13 cellular contexts compared by ENCODE assay signal in the genomic region with DNA sequence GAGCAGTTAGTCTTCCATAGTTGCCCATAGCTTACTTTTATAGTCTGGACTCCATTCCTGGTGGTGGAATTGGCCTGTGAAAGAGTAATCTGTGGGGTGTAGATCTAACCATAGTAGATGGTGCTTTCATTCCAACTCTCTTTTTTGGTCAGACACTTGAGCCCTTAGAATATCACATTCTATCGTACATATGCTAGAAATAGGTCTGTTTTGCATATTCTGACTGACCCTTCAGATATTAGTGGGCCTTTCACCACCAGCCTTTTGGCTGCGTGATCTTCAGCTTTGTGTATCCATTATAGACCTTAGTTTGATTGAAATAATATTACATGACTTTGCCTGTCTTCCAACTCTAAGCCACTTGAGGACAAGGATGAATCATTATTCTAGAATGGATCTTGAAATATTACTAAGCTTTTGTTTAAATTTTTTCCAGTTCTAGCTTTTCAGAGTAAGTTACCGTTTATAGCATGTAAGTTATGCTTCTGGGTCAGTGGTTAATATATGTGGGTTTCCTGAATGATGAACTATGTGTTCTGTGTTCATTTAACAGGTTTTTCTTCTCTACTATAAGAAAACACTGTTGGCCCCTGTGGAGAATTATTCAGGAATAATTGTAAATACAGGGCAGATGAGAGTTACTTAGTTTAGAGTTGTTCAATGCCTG. TPM values are rescaled to one million over a fixed set of nuclear protein-coding genes. Genes with fewer than 3 reads are reported as not detected.
A peak's percentile ranks its signal among the peaks of the same experiment; 100 is the strongest.
DNase-seq lines count a peak whose midpoint lies in the region; ATAC-seq, FAIRE-seq and TF ChIP-seq lines count a peak whose summit lies in the region.
"Had no signal": no experiment of that assay in that cellular context is flagged by ENCODE, and none has a peak within 500 bp of the region (broad histone marks: within the 10 kb centered on the region; RNA-seq: fewer than 3 reads in every experiment).

No MANE protein-coding gene starts in this region.

- POLR2A ChIA-PET in naive thymus-derived CD8-positive, alpha-beta T cell (lab: Charles Lee), result no interaction called here

- H3K4me3 Mint-ChIP-seq in naive thymus-derived CD8-positive, alpha-beta T cell, result peak overlapping the region in 8 of 10 donors; percentile 0 to 48 (median 20)
- H3K4me3 Mint-ChIP-seq in endothelial cell (ENCODE audit: unreplicated experiment), result no peak overlapping the region

- H3K27ac Mint-ChIP-seq in naive thymus-derived CD8-positive, alpha-beta T cell, result peak overlapping the region in 9 of 10 donors; percentile 5 to 86 (median 63)
- H3K27ac Mint-ChIP-seq in endothelial cell (ENCODE audit: unreplicated experiment), result no peak overlapping the region

- peaks cover 0 to 46% (median 6%) of the 10 kb centered on the region in 3 donors for H3K36me3 Mint-ChIP-seq in naive thymus-derived CD8-positive, alpha-beta T cell
- H3K36me3 Mint-ChIP-seq in endothelial cell (ENCODE audit: low read depth, unreplicated experiment), result peaks cover 4% of the 10 kb centered on the region

- ATAC-seq in HG03521 (IDR thresholded peaks at IDR 0.05; ENCODE audit: unreplicated experiment) (peak; percentile 70), GM21717 (IDR thresholded peaks at IDR 0.05; ENCODE audit: unreplicated experiment) (no peak), GM21528 (IDR thresholded peaks at IDR 0.05; ENCODE audit: low FRiP score, unreplicated experiment) (no peak)
- no peak for ATAC-seq in naive thymus-derived CD8-positive, alpha-beta T cell
- ATAC-seq: body of pancreas had no signal

- DNase-seq in GM12865 (ENCODE audit: low read depth), result peak; percentile 61
- DNase-seq in GM19239 (ENCODE audit: insufficient read length, low spot score), result no peak
- DNase-seq in naive thymus-derived CD8-positive, alpha-beta T cell, result no peak
- no peak for DNase-seq in A172 (ENCODE audit: low spot score)
- no peak for DNase-seq in endothelial cell (ENCODE audit: low spot score)
- DNase-seq: body of pancreas; NCI-H1417; NK-92 treated with Interleukin-12 subunit alpha and Interleukin-12 subunit beta, amount 100 ng/mL, for 24 hours had no signal

- H3K4me3 ChIP-seq in GM12865 (ENCODE audit: low read depth, low read length), result peak overlapping the region; percentile 1; the same call in 1 of the 2 replicates
- H3K4me3 ChIP-seq: body of pancreas, esophagus muscularis mucosa, skin epidermis had no signal

- H3K27me3 Mint-ChIP-seq in naive thymus-derived CD8-positive, alpha-beta T cell, result no peaks in the 10 kb centered on the region
- H3K27me3 Mint-ChIP-seq in endothelial cell (ENCODE audit: unreplicated experiment), result peaks cover 3% of the 10 kb centered on the region

- H3K9me3 Mint-ChIP-seq in naive thymus-derived CD8-positive, alpha-beta T cell, result no peaks in the 10 kb centered on the region
- H3K9me3 Mint-ChIP-seq in endothelial cell (ENCODE audit: unreplicated experiment), result no peaks in the 10 kb centered on the region

- peak; percentile 64 for FAIRE-seq in GM19239 (lab: Jason Lieb, UNC)

- peaks cover 38 to 86% (median 74%) of the 10 kb centered on the region in 4 donors for H3K4me1 Mint-ChIP-seq in naive thymus-derived CD8-positive, alpha-beta T cell
- H3K4me1 Mint-ChIP-seq in endothelial cell (ENCODE audit: unreplicated experiment), result peaks cover 31% of the 10 kb centered on the region

- TF ChIP-seq CTCF in GM12865 (IDR thresholded peaks at IDR 0.05; ENCODE audit: insufficient read depth, low read depth, low read length, missing control alignments) (no peak), endothelial cell (IDR thresholded peaks at IDR 0.05; ENCODE audit: unreplicated experiment) (no peak)

RNA-seq across cellular contexts. Expression of gene RAB7A, which starts 8.7 kb away (rescaled TPM):
- 100 to 1,000 TPM; 140 to 152 TPM for total RNA-seq in naive thymus-derived CD8-positive, alpha-beta T cell
- 100 to 1,000 TPM; 177 to 200 (median 185) TPM for polyA plus RNA-seq in naive thymus-derived CD8-positive, alpha-beta T cell
- total RNA-seq in A172 (2014; rRNA removed; shearing (Covaris generic)), result 70.8 and 76.2 TPM in 2 replicates
- total RNA-seq in endothelial cell (ENCODE audit: unreplicated experiment), result 155 TPM
